In the genomic region with DNA sequence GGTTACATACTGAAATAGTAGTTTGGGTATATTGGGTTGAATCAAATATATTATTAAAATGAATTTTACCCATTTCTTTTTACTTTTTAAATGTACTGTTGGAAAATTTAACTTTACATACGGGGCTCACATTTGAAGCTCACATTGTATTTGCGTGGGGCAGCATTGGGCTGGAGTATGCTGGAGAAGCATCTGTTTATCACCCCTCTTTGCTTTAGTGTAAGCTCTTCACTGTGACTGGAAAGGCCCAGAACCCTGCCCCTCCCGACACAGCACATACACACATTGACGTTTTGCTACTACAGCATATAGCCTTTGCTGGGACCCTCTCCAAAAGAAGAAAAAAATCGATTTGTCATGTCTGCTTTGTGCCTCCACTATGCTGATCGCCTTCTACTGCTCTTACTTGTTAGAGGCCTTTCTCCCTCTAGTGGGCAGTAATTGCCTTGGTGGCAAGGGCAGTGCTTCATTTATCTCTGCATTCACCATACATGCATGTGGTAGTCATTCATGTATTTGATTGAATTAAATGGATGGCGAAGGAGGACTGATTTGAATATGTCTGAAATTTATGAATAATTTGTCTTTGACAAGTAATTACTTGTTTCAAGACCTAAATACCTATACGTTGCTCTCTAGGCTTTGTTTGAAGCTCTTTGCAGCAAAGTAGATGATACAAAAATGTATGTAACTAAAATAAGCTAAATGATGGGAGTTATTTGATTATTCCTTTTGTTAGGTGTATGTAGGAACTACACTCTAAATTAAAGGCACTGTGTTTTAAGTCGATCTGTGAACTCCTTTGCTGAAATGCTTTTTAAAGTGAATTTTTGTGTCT, we compare ENCODE assay signal across 7 cellular contexts. TPM values are rescaled to one million over a fixed set of nuclear protein-coding genes. Genes with fewer than 3 reads are reported as not detected.
DNase-seq lines count a peak whose midpoint lies in the region; ATAC-seq lines count a peak whose summit lies in the region.

No MANE protein-coding gene starts in this region.

- DNase-seq in GDM1 (lab: John Stamatoyannopoulos, UW) (peak; percentile 41), SK-N-DZ (ENCODE audit: low spot score) (peak; percentile 63)
- peak in 3 of 10 donors; percentile 6 to 21 (median 20) for DNase-seq in naive thymus-derived CD8-positive, alpha-beta T cell

- H3K36me3 Mint-ChIP-seq in naive thymus-derived CD8-positive, alpha-beta T cell: peaks cover 5 to 83% (median 11%) of the 10 kb centered on the region in 3 donors

- H3K9ac ChIP-seq in HUES64 (ENCODE audit: low read depth, low read length): no peak overlapping the region

- no peaks in the 10 kb centered on the region for H3K9me3 Mint-ChIP-seq in naive thymus-derived CD8-positive, alpha-beta T cell

- no peaks in the 10 kb centered on the region for H3K9me3 ChIP-seq in HUES64 (ENCODE audit: insufficient read depth, low read depth, low read length)

- no peaks in the 10 kb centered on the region for H3K27me3 Mint-ChIP-seq in naive thymus-derived CD8-positive, alpha-beta T cell

- H3K27ac Mint-ChIP-seq in naive thymus-derived CD8-positive, alpha-beta T cell: peak overlapping the region in 4 of 10 donors; percentile 34 to 79 (median 51)

- ATAC-seq in esophagus mucosa (peak; percentile 64), GM19467 (IDR thresholded peaks at IDR 0.05; ENCODE audit: unreplicated experiment) (no peak), HG03097 (IDR thresholded peaks at IDR 0.05; ENCODE audit: low FRiP score, unreplicated experiment) (no peak)
- ATAC-seq in naive thymus-derived CD8-positive, alpha-beta T cell: peak; percentile 69

- H3K4me3 Mint-ChIP-seq in naive thymus-derived CD8-positive, alpha-beta T cell: no peak overlapping the region

- POLR2A ChIA-PET in naive thymus-derived CD8-positive, alpha-beta T cell (lab: Charles Lee): interaction anchor here (0.5 to 1.1 kb wide), 4 partner anchors 9 to 1332 kb away, joined by 3 to 4 read pairs (median 3); no protein-coding TSS in a partner anchor

- H3K4me1 Mint-ChIP-seq in naive thymus-derived CD8-positive, alpha-beta T cell: peaks cover 1 to 12% (median 7%) of the 10 kb centered on the region in 4 donors

- H3K27ac ChIP-seq in HUES64 (ENCODE audit: low read depth, low read length): 0 out of 2 replicates have a peak overlapping the region, but pooled peaks have one; percentile 20

- no peaks in the 10 kb centered on the region for H3K4me1 ChIP-seq in HUES64 (ENCODE audit: insufficient read depth, low read length)

- peaks cover 65% of the 10 kb centered on the region for H3K36me3 ChIP-seq in HUES64 (ENCODE audit: insufficient read depth, low read length)

- H3K27me3 ChIP-seq in HUES64 (ENCODE audit: insufficient read depth, low read length): no peaks in the 10 kb centered on the region

- 86% methylated on average over 9 of the region's 9 CpGs for WGBS in HUES64

- H3K4me3 ChIP-seq in HUES64 (ENCODE audit: low read length): no peak overlapping the region

RNA-seq across cellular contexts. Expression of a gene that starts 37.4 kb away (rescaled TPM):
- 115 TPM for polyA plus RNA-seq in HUES64 (2013, experiment 1 of 2)
- polyA plus RNA-seq in HUES64 (2013, experiment 2 of 2): 125 TPM
- polyA plus RNA-seq in SK-N-DZ (2014; cell fraction: cytosol; rRNA removed): 168 and 179 TPM in 2 replicates
- polyA plus RNA-seq in SK-N-DZ (2014; cell fraction: nucleus; rRNA removed): 93.1 and 127 TPM in 2 replicates
- 232 TPM for total RNA-seq in esophagus mucosa
- total RNA-seq in naive thymus-derived CD8-positive, alpha-beta T cell: 100 to 1,000 TPM; 119 to 121 TPM
- polyA plus RNA-seq in naive thymus-derived CD8-positive, alpha-beta T cell: 100 to 1,000 TPM; 187 to 214 (median 199) TPM

Comparison
In these comparisons a context has a peak if more than half of its experiments do, and no peak if none do; other contexts are left out.
1. ATAC-seq: peak in esophagus mucosa (single experiment) and naive thymus-derived CD8-positive, alpha-beta T cell (2 of 2); none in GM19467 (single experiment) and HG03097 (single experiment).